9 cellular contexts compared by ENCODE assay signal in the genomic region with DNA sequence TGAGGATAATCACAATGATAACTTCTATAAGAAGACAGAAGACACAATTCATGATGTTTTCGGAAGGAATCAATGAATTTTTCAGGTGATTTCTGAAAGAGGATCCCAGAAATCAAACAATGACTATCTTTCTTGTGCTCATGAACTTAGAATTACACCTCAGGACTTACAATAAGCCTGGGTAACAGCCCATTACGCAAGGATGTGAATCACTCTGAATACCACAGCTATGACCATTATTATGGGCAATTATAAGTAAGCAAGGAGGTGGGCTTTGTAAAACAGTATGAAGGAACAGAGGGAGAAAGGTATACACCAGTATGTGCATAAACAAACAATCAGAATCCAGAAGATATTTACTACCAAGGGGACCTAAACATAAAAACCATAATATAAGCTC. TPM values are rescaled to one million over a fixed set of nuclear protein-coding genes. Genes with fewer than 3 reads are reported as not detected.
DNase-seq lines count a peak whose midpoint lies in the region; ATAC-seq and TF ChIP-seq lines count a peak whose summit lies in the region.
"Had no signal": no experiment of that assay in that cellular context is flagged by ENCODE, and none has a peak within 500 bp of the region (broad histone marks: within the 10 kb centered on the region; RNA-seq: fewer than 3 reads in every experiment).

No MANE protein-coding gene starts in this region.

- ATAC-seq in GM21786 (IDR thresholded peaks at IDR 0.05; ENCODE audit: unreplicated experiment) (no peak), HG03039 (IDR thresholded peaks at IDR 0.05; ENCODE audit: unreplicated experiment) (no peak)

- peaks cover 35% of the 10 kb centered on the region for H3K4me1 ChIP-seq in SJSA1 (replicated peaks)
- H3K4me1 ChIP-seq in skeletal muscle tissue (ENCODE audit: control insufficient read depth in 3 of 3, insufficient read depth in 3 of 3, low read length in 3 of 3) = peaks cover 13 to 34% (median 33%) of the 10 kb centered on the region in 3 donors

- H3K4me1 Mint-ChIP-seq in HFFc6 (ENCODE audit: low read depth) (peaks cover 59% of the 10 kb centered on the region), CD14-positive monocyte (peaks cover 37% of the 10 kb centered on the region)

- no peaks in the 10 kb centered on the region for H3K36me3 Mint-ChIP-seq in HFFc6 (ENCODE audit: low read depth)
- no peaks in the 10 kb centered on the region for H3K36me3 Mint-ChIP-seq in CD14-positive monocyte

- H3K9me3 ChIP-seq in SJSA1 (replicated peaks) (no peaks in the 10 kb centered on the region), skeletal muscle tissue (ENCODE audit: control insufficient read depth in 3 of 3, low read length in 3 of 3) (no peaks in the 10 kb centered on the region)

- no peaks in the 10 kb centered on the region for H3K9me3 Mint-ChIP-seq in HFFc6
- no peaks in the 10 kb centered on the region for H3K9me3 Mint-ChIP-seq in CD14-positive monocyte

- H3K4me3 Mint-ChIP-seq in HFFc6 (peak overlapping the region; percentile 0; the same call in 1 of the 2 replicates), CD14-positive monocyte (no peak overlapping the region)

- TF ChIP-seq CTCF in HFFc6 (IDR thresholded peaks at IDR 0.05) = no peak
- TF ChIP-seq CTCF in CD14-positive monocyte (IDR thresholded peaks at IDR 0.05) = no peak

- peak; percentile 81 for DNase-seq in HFFc6
- peak in 1 of 2 experiments; percentile 76 for DNase-seq in SJSA1 (ENCODE audit: low read depth in 1 of 2, low spot score in 2 of 2)
- DNase-seq in fibroblast of peridontal ligament (ENCODE audit: extremely low read depth) = peak; percentile 93
- DNase-seq in CD14-positive monocyte (ENCODE audit: low spot score) = no peak
- DNase-seq: effector memory CD4-positive, alpha-beta T cell; NCI-H187 treated with DMSO at 0.1 percent for 48 hours had no signal

- H3K4me3 ChIP-seq in SJSA1 (no peak overlapping the region), skeletal muscle tissue (ENCODE audit: low read length in 3 of 3) (no peak overlapping the region)

- intact Hi-C loops in CD14-positive monocyte (cut with micrococcal nuclease) = no loop called here

- peak overlapping the region; percentile 67 for H3K27ac Mint-ChIP-seq in HFFc6
- peak overlapping the region in 2 of 7 donors; percentile 14 to 66 for H3K27ac Mint-ChIP-seq in CD14-positive monocyte

- H3K27ac ChIP-seq in SJSA1 (peak overlapping the region; percentile 42), skeletal muscle tissue (ENCODE audit: low read depth, low read length) (peak overlapping the region; percentile 83)

- H3K27me3 ChIP-seq in SJSA1 (replicated peaks) = no peaks in the 10 kb centered on the region
- H3K27me3 ChIP-seq in skeletal muscle tissue (ENCODE audit: control insufficient read depth in 3 of 3, insufficient read depth in 3 of 3, low read length in 3 of 3) = no peaks in the 10 kb centered on the region

- no peak overlapping the region for H3K9ac ChIP-seq in skeletal muscle tissue (ENCODE audit: low read depth in 1 of 3, low read length in 3 of 3)

- H3K36me3 ChIP-seq in SJSA1 (no peaks in the 10 kb centered on the region), skeletal muscle tissue (ENCODE audit: control insufficient read depth in 3 of 3, insufficient read depth in 3 of 3, low read length in 3 of 3) (no peaks in the 10 kb centered on the region)

- H3K27me3 Mint-ChIP-seq in HFFc6 (ENCODE audit: insufficient read depth) (no peaks in the 10 kb centered on the region), CD14-positive monocyte (ENCODE audit: low read depth in 3 of 3) (peaks cover 0 to 2% (median 0%) of the 10 kb centered on the region in 3 donors)

RNA-seq across cellular contexts. Expression of gene PPP2CA, which starts 21.5 kb away (rescaled TPM):
- 100 to 1,000 TPM; 153 to 172 (median 156) TPM for total RNA-seq in HFFc6 (2021; fragmentation: NEBNext Ultra II Directional; extraction: Animal tissue kit (Norgen Biotek cat#: 25700))
- total RNA-seq in SJSA1 (2014; rRNA removed; shearing (Covaris generic)) = 445 and 446 TPM in 2 replicates
- total RNA-seq in skeletal muscle tissue = 47.0 TPM
- 100 to 1,000 TPM; 225 to 245 TPM for polyA plus RNA-seq in CD14-positive monocyte
